19 cellular contexts compared by ENCODE assay signal in genomic region chr20:59299961-59300340, GRCh38. TPM values are rescaled to one million over a fixed set of nuclear protein-coding genes. Genes with fewer than 3 reads are reported as not detected.
A peak's percentile ranks its signal among the peaks of the same experiment; 100 is the strongest.
DNase-seq lines count a peak whose midpoint lies in the region; TF ChIP-seq lines count a peak whose summit lies in the region.
"Had no signal": no experiment of that assay in that cellular context is flagged by ENCODE, and none has a peak within 500 bp of the region (broad histone marks: within the 10 kb centered on the region; RNA-seq: fewer than 3 reads in every experiment).

No MANE protein-coding gene starts in this region.

- H3K9me3 ChIP-seq in HUES64 (ENCODE audit: insufficient read depth, low read depth, low read length) (no peaks in the 10 kb centered on the region), suprapubic skin (no peaks in the 10 kb centered on the region)
- H3K9me3 ChIP-seq: BE2C, HAP-1, heart left ventricle had no signal

- H3K36me3 Mint-ChIP-seq in brain = peaks cover under 1% of the 10 kb centered on the region

- no peak overlapping the region for H3K27ac Mint-ChIP-seq in brain

- H3K9me3 Mint-ChIP-seq in brain = peaks cover 0 to 3% (median 0%) of the 10 kb centered on the region in 5 experiments

- TF ChIP-seq POLR2A in suprapubic skin (IDR thresholded peaks at IDR 0.05) = no peak

- DNase-seq in iPS-NIHi7 (ENCODE audit: extremely low spot score) = peak; percentile 32
- DNase-seq in suprapubic skin (ENCODE audit: low spot score in 2 of 2) = no peak
- DNase-seq in NCI-H526 (lab: John Stamatoyannopoulos, UW) = no peak
- no peak for DNase-seq in posterior vena cava (ENCODE audit: low spot score)
- DNase-seq in GM19238 (ENCODE audit: insufficient read length, low spot score) = no peak
- DNase-seq: activated CD8-positive, alpha-beta memory T cell treated with anti-CD3 and anti-CD28 coated beads for 24 hours; anterior cingulate cortex; BE2C; DMS79 treated with DMSO at 0.1 percent for 48 hours; erythroblast; heart left ventricle; NCI-H2081; NCI-H82 had no signal

- peaks cover 12% of the 10 kb centered on the region for H3K4me1 Mint-ChIP-seq in brain

- intact Hi-C loops in posterior vena cava (cut with DNase I) = no loop called here

- WGBS in HUES64 = 19% methylated on average over 17 of the region's 20 CpGs
- 8% methylated on average over 11 of the region's 20 CpGs for WGBS in suprapubic skin

- no peak overlapping the region for H3K9ac ChIP-seq in HUES64 (ENCODE audit: low read depth, low read length)

- no peak for TF ChIP-seq EP300 in suprapubic skin (IDR thresholded peaks at IDR 0.05)

- H3K27ac ChIP-seq in HUES64 (ENCODE audit: low read depth, low read length) (no peak overlapping the region), suprapubic skin (no peak overlapping the region)
- H3K27ac ChIP-seq: heart left ventricle, VCaP had no signal

- H3K36me3 ChIP-seq in HUES64 (ENCODE audit: insufficient read depth, low read length) (no peaks in the 10 kb centered on the region), suprapubic skin (no peaks in the 10 kb centered on the region)
- H3K36me3 ChIP-seq: BE2C, HAP-1, heart left ventricle had no signal

- H3K4me1 ChIP-seq in HUES64 (ENCODE audit: insufficient read depth, low read length) = no peaks in the 10 kb centered on the region
- H3K4me1 ChIP-seq in suprapubic skin = peaks cover 16% of the 10 kb centered on the region
- H3K4me1 ChIP-seq: BE2C, HAP-1 had no signal

- peaks cover 77% of the 10 kb centered on the region for H3K27me3 ChIP-seq in HUES64 (ENCODE audit: insufficient read depth, low read length)
- peaks cover 68% of the 10 kb centered on the region for H3K27me3 ChIP-seq in suprapubic skin

- TF ChIP-seq CTCF in brain (conservative IDR thresholded peaks at IDR 0.05) = no peak
- no peak for TF ChIP-seq CTCF in suprapubic skin (IDR thresholded peaks at IDR 0.05)

- peak overlapping the region in 3 of 5 experiments; percentile 33 to 62 (median 57) for H3K4me3 Mint-ChIP-seq in brain

- H3K4me3 ChIP-seq in HUES64 (ENCODE audit: low read length) (peak overlapping the region; percentile 12; the same call in 1 of the 2 replicates), suprapubic skin (peak overlapping the region; percentile 44)
- H3K4me3 ChIP-seq: HAP-1 had no signal

- H3K27me3 Mint-ChIP-seq in brain = peaks cover 68% of the 10 kb centered on the region

RNA-seq across cellular contexts. Expression of gene EDN3, which starts 0.5 kb away (rescaled TPM):
- polyA plus RNA-seq in HUES64 (2013, experiment 1 of 2) = 0.20 TPM
- polyA plus RNA-seq in HUES64 (2013, experiment 2 of 2) = 0.51 TPM
- 0.87 TPM for polyA plus RNA-seq in brain (ENCODE audit: insufficient read depth, low read depth, low replicate concordance)
- total RNA-seq in suprapubic skin = 1 to 10 TPM in 3 of 4 donors, under 1 TPM in 1; 0.97 to 2.4 (median 1.6) TPM
- total RNA-seq in posterior vena cava = not detected
- total RNA-seq: left lobe of liver, renal cortical epithelial cell had no signal
